In the genomic region with DNA sequence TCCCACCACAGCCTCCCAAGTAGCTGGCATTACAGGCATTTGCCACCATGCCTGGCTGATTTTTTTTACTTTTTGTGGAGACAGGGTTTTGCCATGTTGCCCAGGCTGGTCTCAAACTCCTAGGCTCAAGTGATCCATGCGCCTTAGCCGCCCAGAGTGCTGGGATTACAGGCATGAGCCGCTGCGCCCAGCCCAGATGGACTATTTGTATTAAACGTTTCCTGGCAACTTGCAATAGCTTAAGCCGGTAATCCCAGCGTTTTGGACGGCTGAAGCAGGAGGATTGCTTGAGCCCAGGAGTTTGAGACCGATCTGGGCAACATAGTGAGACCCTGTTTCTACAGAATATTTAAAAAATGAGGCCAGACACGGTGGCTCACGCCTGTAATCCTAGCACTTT, we compare ENCODE assay signal across 16 cellular contexts. TPM values are rescaled to one million over a fixed set of nuclear protein-coding genes. Genes with fewer than 3 reads are reported as not detected.
DNase-seq lines count a peak whose midpoint lies in the region; ATAC-seq, FAIRE-seq and TF ChIP-seq lines count a peak whose summit lies in the region.
"Had no signal": no experiment of that assay in that cellular context is flagged by ENCODE, and none has a peak within 500 bp of the region (broad histone marks: within the 10 kb centered on the region; RNA-seq: fewer than 3 reads in every experiment).

No MANE protein-coding gene starts in this region.

- H4K5ac ChIP-seq in H1 (ENCODE audit: insufficient read length, low read depth, low read length): no peak overlapping the region

- FAIRE-seq in H1 (lab: Jason Lieb, UNC): no peak

- H3K27me3 ChIP-seq in H1 (replicated peaks in 1 of 4; ENCODE audit: control insufficient read depth in 3 of 4, extremely low read depth in 1 of 4, insufficient read depth in 3 of 4, low read length in 3 of 4): no peaks in the 10 kb centered on the region
- H3K27me3 ChIP-seq: SJSA1 had no signal

- H3K9ac ChIP-seq in H1 (replicated peaks in 1 of 4; ENCODE audit: extremely low read depth in 1 of 4, low read depth in 3 of 4, low read length in 3 of 4): no peak overlapping the region

- DNase-seq in activated naive CD4-positive, alpha-beta T cell treated with Interleukin-2 at 50 U/mL for 16 hours: no peak
- DNase-seq in WTC11 (ENCODE audit: low spot score) (no peak), H1 (ENCODE audit: low read depth in 1 of 2, low spot score in 2 of 2) (no peak), T-helper 9 cell (no peak), SHP77 treated with DMSO at 0.1 percent for 48 hours (lab: John Stamatoyannopoulos, UW) (no peak)
- DNase-seq in activated CD4-positive, alpha-beta T cell treated with anti-CD3 and anti-CD28 coated beads, Interleukin-2, amount 10 ng/mL, durations not matched to agents 24 days and 14 days: no peak
- DNase-seq: C1 segment of cervical spinal cord, H7, NCI-H1105, NCI-H187 treated with DMSO at 0.1 percent for 48 hours, NCI-H345, NCI-H526, RPMI8226 had no signal

- H3K27ac ChIP-seq in H1 (ENCODE audit: low read depth, low read length): no peak overlapping the region
- H3K27ac ChIP-seq: SJSA1 had no signal

- H2BK5ac ChIP-seq in H1 (ENCODE audit: low read depth, low read length): no peak overlapping the region

- no peak overlapping the region for H2BK12ac ChIP-seq in H1 (ENCODE audit: low read depth, low read length)

- no peak overlapping the region for H3K4me3 Mint-ChIP-seq in activated naive CD4-positive, alpha-beta T cell treated with anti-CD3 and anti-CD28 coated beads, Interleukin-2, amount 50 U/mL, for 24 hours
- H3K4me3 Mint-ChIP-seq in WTC11: no peak overlapping the region
- H3K4me3 Mint-ChIP-seq in stimulated activated memory B cell treated with anti-CD40 and anti-IgM and Interleukin-4, amounts not matched to agents 10 μg/mL and 1 μg/mL and 100 μg/mL, for 72 hours: no peak overlapping the region
- H3K4me3 Mint-ChIP-seq in activated CD4-positive, alpha-beta T cell treated with anti-CD3 and anti-CD28 coated beads, Interleukin-2, amount 10 ng/mL, durations not matched to agents 24 days and 14 days: no peak overlapping the region

- H3K56ac ChIP-seq in H1 (replicated peaks; ENCODE audit: insufficient read length, low read depth, low read length): no peak overlapping the region

- no peak overlapping the region for H3K4me2 ChIP-seq in H1 (ENCODE audit: insufficient read depth in 1 of 2, low read depth in 2 of 2, low read length in 2 of 2)

- WGBS in H1 (ENCODE audit: extremely low coverage in 1 of 2, insufficient coverage in 1 of 2, insufficient read length in 1 of 2, insufficient replicate concordance in 2 of 2, low coverage in 1 of 2, low lambda C conversion rate in 2 of 2, missing lambda C conversion rate in 1 of 2), 2 experiments: 87% methylated on average over 11 of the region's 11 CpGs; no CpG with 5 or more reads in 1 of the 2 experiments

- peak overlapping the region; percentile 14; the same call in 1 of the 2 replicates for H4K8ac ChIP-seq in H1 (ENCODE audit: extremely low read depth, insufficient read depth, low read length)

- H3K23me2 ChIP-seq in H1 (ENCODE audit: low read depth, low read length): no peaks in the 10 kb centered on the region

- H3K23ac ChIP-seq in H1 (ENCODE audit: insufficient read length): no peak overlapping the region

- no peak overlapping the region for H3K4me3 ChIP-seq in H1 (ENCODE audit: extremely low read depth in 1 of 4, insufficient read depth in 2 of 4, low read depth in 3 of 4, low read length in 4 of 4)
- H3K4me3 ChIP-seq: SJSA1 had no signal

- H3K4me1 ChIP-seq in H1 (replicated peaks in 1 of 4; ENCODE audit: control insufficient read depth in 3 of 4, insufficient read depth in 4 of 4, low read length in 3 of 4): no peaks in the 10 kb centered on the region; a peak in 2 of 7 replicates
- H3K4me1 ChIP-seq: SJSA1 had no signal

- no peaks in the 10 kb centered on the region; a peak in 1 of 4 replicates for H3K9me3 ChIP-seq in H1 (ENCODE audit: insufficient read depth in 2 of 2, low read depth in 1 of 2, low read length in 1 of 2)
- H3K9me3 ChIP-seq: SJSA1 had no signal

- H3K18ac ChIP-seq in H1 (ENCODE audit: extremely low read depth, low read length): no peak overlapping the region

- TF ChIP-seq POLR2A in H1 (IDR thresholded peaks at IDR 0.05; ENCODE audit: control extremely low read depth in 1 of 2, low read depth in 2 of 2, low read length in 2 of 2): no peak

- H3K79me2 ChIP-seq in H1 (ENCODE audit: control insufficient read depth in 1 of 2, insufficient read depth in 2 of 2, low read length in 2 of 2): peaks cover 32 to 96% of the 10 kb centered on the region in 2 experiments

- H3K4me1 Mint-ChIP-seq in activated naive CD4-positive, alpha-beta T cell treated with anti-CD3 and anti-CD28 coated beads, Interleukin-2, amount 50 U/mL, for 24 hours: peaks cover 62% of the 10 kb centered on the region
- peaks cover 9% of the 10 kb centered on the region for H3K4me1 Mint-ChIP-seq in WTC11
- peaks cover 63% of the 10 kb centered on the region for H3K4me1 Mint-ChIP-seq in stimulated activated memory B cell treated with anti-CD40 and anti-IgM and Interleukin-4, amounts not matched to agents 10 μg/mL and 1 μg/mL and 100 μg/mL, for 72 hours
- H3K4me1 Mint-ChIP-seq in activated CD4-positive, alpha-beta T cell treated with anti-CD3 and anti-CD28 coated beads, Interleukin-2, amount 10 ng/mL, durations not matched to agents 24 days and 14 days: peaks cover 50% of the 10 kb centered on the region

- no peaks in the 10 kb centered on the region for H3K9me3 Mint-ChIP-seq in activated naive CD4-positive, alpha-beta T cell treated with anti-CD3 and anti-CD28 coated beads, Interleukin-2, amount 50 U/mL, for 24 hours
- peaks cover 10% of the 10 kb centered on the region for H3K9me3 Mint-ChIP-seq in WTC11
- no peaks in the 10 kb centered on the region for H3K9me3 Mint-ChIP-seq in stimulated activated memory B cell treated with anti-CD40 and anti-IgM and Interleukin-4, amounts not matched to agents 10 μg/mL and 1 μg/mL and 100 μg/mL, for 72 hours
- no peaks in the 10 kb centered on the region for H3K9me3 Mint-ChIP-seq in activated CD4-positive, alpha-beta T cell treated with anti-CD3 and anti-CD28 coated beads, Interleukin-2, amount 10 ng/mL, durations not matched to agents 24 days and 14 days

- TF ChIP-seq CTCF in WTC11 (IDR thresholded peaks at IDR 0.05): no peak
- no peak for TF ChIP-seq CTCF in H1 (IDR thresholded peaks at IDR 0.05; ENCODE audit: control extremely low read depth in 1 of 3, insufficient read depth in 1 of 3, low read depth in 1 of 3, low read length in 3 of 3)

- no peak overlapping the region for H2BK20ac ChIP-seq in H1 (ENCODE audit: low read length)

- no peak overlapping the region for H2AK5ac ChIP-seq in H1 (ENCODE audit: low read depth, low read length)

- no peak overlapping the region for H3K14ac ChIP-seq in H1 (ENCODE audit: insufficient read length)

- no peak overlapping the region for H3K4ac ChIP-seq in H1 (replicated peaks; ENCODE audit: insufficient read length, low read depth, low read length)

- H2BK15ac ChIP-seq in H1 (ENCODE audit: low read length): no peak overlapping the region

- TF ChIP-seq RAD21 in H1 (IDR thresholded peaks at IDR 0.05 in 1 of 2, conservative IDR thresholded peaks at IDR 0.05 in 1 of 2; ENCODE audit: low read depth in 2 of 2, low read length in 2 of 2): no peak

- H3K36me3 ChIP-seq in H1 (ENCODE audit: control insufficient read depth in 2 of 4, insufficient read depth in 4 of 4, low read length in 3 of 4): peaks cover 0 to 8% (median 3%) of the 10 kb centered on the region in 4 experiments; a peak in 3 of 8 replicates
- H3K36me3 ChIP-seq: SJSA1 had no signal

- H3K36me3 Mint-ChIP-seq in activated naive CD4-positive, alpha-beta T cell treated with anti-CD3 and anti-CD28 coated beads, Interleukin-2, amount 50 U/mL, for 24 hours: peaks cover 11% of the 10 kb centered on the region
- peaks cover 23% of the 10 kb centered on the region for H3K36me3 Mint-ChIP-seq in WTC11
- H3K36me3 Mint-ChIP-seq in stimulated activated memory B cell treated with anti-CD40 and anti-IgM and Interleukin-4, amounts not matched to agents 10 μg/mL and 1 μg/mL and 100 μg/mL, for 72 hours: peaks cover 35% of the 10 kb centered on the region
- H3K36me3 Mint-ChIP-seq in activated CD4-positive, alpha-beta T cell treated with anti-CD3 and anti-CD28 coated beads, Interleukin-2, amount 10 ng/mL, durations not matched to agents 24 days and 14 days (ENCODE audit: low read depth): peaks cover 37% of the 10 kb centered on the region

- POLR2A ChIA-PET in WTC11 (lab: Charles Lee) (no interaction called here), H1 (lab: Charles Lee; ENCODE audit: partially characterized antibody) (interaction anchor here (1.3 kb wide), 1 partner anchor 18 kb away, joined by 7 read pairs; the partner anchor contains the start of gene UBE2K)

- peak overlapping the region; percentile 62 for H3K27ac Mint-ChIP-seq in activated naive CD4-positive, alpha-beta T cell treated with anti-CD3 and anti-CD28 coated beads, Interleukin-2, amount 50 U/mL, for 24 hours
- 0 out of 2 replicates have a peak overlapping the region, but pooled peaks have one; percentile 69 for H3K27ac Mint-ChIP-seq in WTC11
- peak overlapping the region; percentile 32 for H3K27ac Mint-ChIP-seq in stimulated activated memory B cell treated with anti-CD40 and anti-IgM and Interleukin-4, amounts not matched to agents 10 μg/mL and 1 μg/mL and 100 μg/mL, for 72 hours
- H3K27ac Mint-ChIP-seq in activated CD4-positive, alpha-beta T cell treated with anti-CD3 and anti-CD28 coated beads, Interleukin-2, amount 10 ng/mL, durations not matched to agents 24 days and 14 days: no peak overlapping the region

- intact Hi-C loops in activated CD4-positive, alpha-beta T cell treated with anti-CD3 and anti-CD28 coated beads, Interleukin-2, amount 10 ng/mL, durations not matched to agents 24 days and 14 days (cut with micrococcal nuclease): no loop called here

- ATAC-seq in WTC11: no peak
- no peak for ATAC-seq in stimulated activated memory B cell treated with anti-CD40 and anti-IgM and Interleukin-4, amounts not matched to agents 10 μg/mL and 1 μg/mL and 100 μg/mL, for 72 hours

- no peak overlapping the region for H4K91ac ChIP-seq in H1 (replicated peaks; ENCODE audit: insufficient read length, low read length)

- H4K20me1 ChIP-seq in H1 (replicated peaks in 1 of 2; ENCODE audit: control insufficient read depth in 1 of 2, insufficient read depth in 2 of 2, low read length in 2 of 2): peaks cover 7 to 16% of the 10 kb centered on the region in 2 experiments

- no peak overlapping the region for H2BK120ac ChIP-seq in H1 (replicated peaks; ENCODE audit: low read depth, low read length)

- H3K27me3 Mint-ChIP-seq in activated naive CD4-positive, alpha-beta T cell treated with anti-CD3 and anti-CD28 coated beads, Interleukin-2, amount 50 U/mL, for 24 hours: no peaks in the 10 kb centered on the region
- no peaks in the 10 kb centered on the region for H3K27me3 Mint-ChIP-seq in WTC11 (ENCODE audit: low read depth)
- H3K27me3 Mint-ChIP-seq in stimulated activated memory B cell treated with anti-CD40 and anti-IgM and Interleukin-4, amounts not matched to agents 10 μg/mL and 1 μg/mL and 100 μg/mL, for 72 hours: no peaks in the 10 kb centered on the region
- no peaks in the 10 kb centered on the region for H3K27me3 Mint-ChIP-seq in activated CD4-positive, alpha-beta T cell treated with anti-CD3 and anti-CD28 coated beads, Interleukin-2, amount 10 ng/mL, durations not matched to agents 24 days and 14 days

- H2AFZ ChIP-seq in H1 (ENCODE audit: low read length): no peak overlapping the region

- CTCF ChIA-PET in WTC11 (lab: Charles Lee) (interaction anchor here (0.6 kb wide), 1 partner anchor 256 kb away, joined by 3 read pairs; no protein-coding TSS in a partner anchor), H1 (lab: Charles Lee; ENCODE audit: partially characterized antibody) (interaction anchor here (0.6 kb wide), 1 partner anchor 55 kb away, joined by 6 read pairs; no protein-coding TSS in a partner anchor)

- no peak for TF ChIP-seq EP300 in H1 (IDR thresholded peaks at IDR 0.05; ENCODE audit: borderline replicate concordance in 1 of 2, low read depth in 2 of 2, low read length in 2 of 2)

- H3K79me1 ChIP-seq in H1 (ENCODE audit: low read depth, low read length): no peaks in the 10 kb centered on the region; the same call in 1 of the 2 replicates

RNA-seq across cellular contexts. Expression of gene UBE2K, which starts 18.4 kb away (rescaled TPM):
- 131 to 138 TPM (median 135 TPM) in 3 replicates for total RNA-seq in WTC11 (2021)
- 169 and 174 TPM in 2 replicates for total RNA-seq in H1 (2021; fragmentation: NEBNext Ultra II Directional; extraction: Animal tissue kit (Norgen Biotek cat#: 25700))
- 32.7 and 53.6 TPM in 2 replicates for polyA plus RNA-seq in H1 (2011; rRNA removed)
- 67.4 TPM for polyA plus RNA-seq in H1 (2011; cell fraction: cytosol; rRNA removed)
- 35.9 TPM for polyA plus RNA-seq in H1 (2011; cell fraction: nucleus; rRNA removed)
- polyA plus RNA-seq in H1 (2012, experiment 1 of 2): 113 to 192 TPM (median 132 TPM) in 4 replicates
- 23.3 TPM for polyA plus RNA-seq in H1 (2012, experiment 2 of 2)
- 98.4 TPM for polyA plus RNA-seq in H1 (2013, experiment 1 of 2)
- 106 TPM for polyA plus RNA-seq in H1 (2013, experiment 2 of 2)
- 67.9 and 102 TPM in 2 replicates for polyA minus RNA-seq in H1 (2011; rRNA and poly(A)+ RNA removed)
- 54.8 TPM for polyA minus RNA-seq in H1 (2011; cell fraction: cytosol; rRNA and poly(A)+ RNA removed)
- polyA minus RNA-seq in H1 (2011; cell fraction: nucleus; rRNA and poly(A)+ RNA removed): 48.4 TPM
- total RNA-seq in activated CD4-positive, alpha-beta T cell treated with anti-CD3 and anti-CD28 coated beads, Interleukin-2, amount 10 ng/mL, durations not matched to agents 24 days and 14 days: 99.4 and 106 TPM in 2 replicates
